ENCODE assay signal across 2 cellular contexts in the genomic region with DNA sequence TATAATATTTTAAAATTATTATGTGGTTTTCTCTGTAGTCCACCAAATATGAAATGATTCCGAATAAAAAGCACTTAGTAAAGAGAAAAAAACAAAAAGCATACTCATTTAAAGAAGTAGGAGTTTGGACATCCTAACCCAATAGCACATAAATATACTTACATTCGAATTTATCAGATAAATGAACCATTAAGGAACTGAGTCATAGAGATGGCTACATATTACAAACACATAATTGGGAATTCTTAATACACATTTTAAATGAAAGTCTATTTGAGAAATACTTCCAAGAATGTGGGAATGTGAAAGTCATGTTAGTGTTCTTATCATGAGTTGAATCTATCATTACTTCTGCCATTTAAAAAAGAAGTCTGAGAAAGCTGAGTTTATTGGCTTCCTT.
A peak's percentile ranks its signal among the peaks of the same experiment; 100 is the strongest.
TF ChIP-seq lines count a peak whose summit lies in the region.

No MANE protein-coding gene starts in this region.

TF ChIP-seq in SK-N-SH treated with all-trans-retinoic acid at 6 μM for 48 hours, 23 proteins besides CTCF, POLR2A, EP300 and RAD21:
- TF ChIP-seq, protein P1, sequence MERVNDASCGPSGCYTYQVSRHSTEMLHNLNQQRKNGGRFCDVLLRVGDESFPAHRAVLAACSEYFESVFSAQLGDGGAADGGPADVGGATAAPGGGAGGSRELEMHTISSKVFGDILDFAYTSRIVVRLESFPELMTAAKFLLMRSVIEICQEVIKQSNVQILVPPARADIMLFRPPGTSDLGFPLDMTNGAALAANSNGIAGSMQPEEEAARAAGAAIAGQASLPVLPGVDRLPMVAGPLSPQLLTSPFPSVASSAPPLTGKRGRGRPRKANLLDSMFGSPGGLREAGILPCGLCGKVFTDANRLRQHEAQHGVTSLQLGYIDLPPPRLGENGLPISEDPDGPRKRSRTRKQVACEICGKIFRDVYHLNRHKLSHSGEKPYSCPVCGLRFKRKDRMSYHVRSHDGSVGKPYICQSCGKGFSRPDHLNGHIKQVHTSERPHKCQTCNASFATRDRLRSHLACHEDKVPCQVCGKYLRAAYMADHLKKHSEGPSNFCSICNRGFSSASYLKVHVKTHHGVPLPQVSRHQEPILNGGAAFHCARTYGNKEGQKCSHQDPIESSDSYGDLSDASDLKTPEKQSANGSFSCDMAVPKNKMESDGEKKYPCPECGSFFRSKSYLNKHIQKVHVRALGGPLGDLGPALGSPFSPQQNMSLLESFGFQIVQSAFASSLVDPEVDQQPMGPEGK (CRISPR knock-in tag; IDR thresholded peaks at IDR 0.05; ENCODE audit: borderline replicate concordance): no peak
- TF ChIP-seq, protein P2, sequence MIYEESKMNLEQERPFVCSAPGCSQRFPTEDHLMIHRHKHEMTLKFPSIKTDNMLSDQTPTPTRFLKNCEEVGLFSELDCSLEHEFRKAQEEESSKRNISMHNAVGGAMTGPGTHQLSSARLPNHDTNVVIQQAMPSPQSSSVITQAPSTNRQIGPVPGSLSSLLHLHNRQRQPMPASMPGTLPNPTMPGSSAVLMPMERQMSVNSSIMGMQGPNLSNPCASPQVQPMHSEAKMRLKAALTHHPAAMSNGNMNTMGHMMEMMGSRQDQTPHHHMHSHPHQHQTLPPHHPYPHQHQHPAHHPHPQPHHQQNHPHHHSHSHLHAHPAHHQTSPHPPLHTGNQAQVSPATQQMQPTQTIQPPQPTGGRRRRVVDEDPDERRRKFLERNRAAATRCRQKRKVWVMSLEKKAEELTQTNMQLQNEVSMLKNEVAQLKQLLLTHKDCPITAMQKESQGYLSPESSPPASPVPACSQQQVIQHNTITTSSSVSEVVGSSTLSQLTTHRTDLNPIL (CRISPR knock-in tag; IDR thresholded peaks at IDR 0.05; ENCODE audit: low read depth): peak; percentile 46; the same call in 1 of the 2 replicates
- TF ChIP-seq CSDC2 (CRISPR knock-in tag; IDR thresholded peaks at IDR 0.05) (0 out of 2 replicates have a peak, but pooled peaks have one; percentile 9), ZNF565 (CRISPR knock-in tag; conservative IDR thresholded peaks at IDR 0.05; ENCODE audit: low read depth) (no peak), ISL1 (CRISPR knock-in tag; IDR thresholded peaks at IDR 0.05) (peak; percentile 94), ZFP3 (CRISPR knock-in tag; IDR thresholded peaks at IDR 0.05) (0 out of 2 replicates have a peak, but pooled peaks have one; percentile 12), ZFP30 (CRISPR knock-in tag; IDR thresholded peaks at IDR 0.05) (no peak), ZC3H10 (CRISPR knock-in tag; IDR thresholded peaks at IDR 0.05) (no peak)
TF ChIP-seq in SK-N-SH treated with all-trans-retinoic acid at 6 μM for 48 hours: peak in this region for 4.

TF ChIP-seq in SK-N-SH, 30 proteins besides CTCF, POLR2A, EP300 and RAD21 (continued from another document):
- TF ChIP-seq, protein P3, sequence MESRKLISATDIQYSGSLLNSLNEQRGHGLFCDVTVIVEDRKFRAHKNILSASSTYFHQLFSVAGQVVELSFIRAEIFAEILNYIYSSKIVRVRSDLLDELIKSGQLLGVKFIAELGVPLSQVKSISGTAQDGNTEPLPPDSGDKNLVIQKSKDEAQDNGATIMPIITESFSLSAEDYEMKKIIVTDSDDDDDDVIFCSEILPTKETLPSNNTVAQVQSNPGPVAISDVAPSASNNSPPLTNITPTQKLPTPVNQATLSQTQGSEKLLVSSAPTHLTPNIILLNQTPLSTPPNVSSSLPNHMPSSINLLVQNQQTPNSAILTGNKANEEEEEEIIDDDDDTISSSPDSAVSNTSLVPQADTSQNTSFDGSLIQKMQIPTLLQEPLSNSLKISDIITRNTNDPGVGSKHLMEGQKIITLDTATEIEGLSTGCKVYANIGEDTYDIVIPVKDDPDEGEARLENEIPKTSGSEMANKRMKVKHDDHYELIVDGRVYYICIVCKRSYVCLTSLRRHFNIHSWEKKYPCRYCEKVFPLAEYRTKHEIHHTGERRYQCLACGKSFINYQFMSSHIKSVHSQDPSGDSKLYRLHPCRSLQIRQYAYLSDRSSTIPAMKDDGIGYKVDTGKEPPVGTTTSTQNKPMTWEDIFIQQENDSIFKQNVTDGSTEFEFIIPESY (IDR thresholded peaks at IDR 0.05; ENCODE audit: borderline replicate concordance, low read depth): no peak
- TF ChIP-seq FOSL2 (IDR thresholded peaks at IDR 0.05; ENCODE audit: borderline replicate concordance, low read depth): no peak
- no peak for TF ChIP-seq MEF2A (IDR thresholded peaks at IDR 0.05; ENCODE audit: borderline replicate concordance, low read depth)
- TF ChIP-seq EZH2phosphoT487 (IDR thresholded peaks at IDR 0.05; ENCODE audit: borderline replicate concordance, low read depth): no peak
- no peak for TF ChIP-seq GATA2 (CRISPR knock-in tag; IDR thresholded peaks at IDR 0.05)
- TF ChIP-seq, protein P4, sequence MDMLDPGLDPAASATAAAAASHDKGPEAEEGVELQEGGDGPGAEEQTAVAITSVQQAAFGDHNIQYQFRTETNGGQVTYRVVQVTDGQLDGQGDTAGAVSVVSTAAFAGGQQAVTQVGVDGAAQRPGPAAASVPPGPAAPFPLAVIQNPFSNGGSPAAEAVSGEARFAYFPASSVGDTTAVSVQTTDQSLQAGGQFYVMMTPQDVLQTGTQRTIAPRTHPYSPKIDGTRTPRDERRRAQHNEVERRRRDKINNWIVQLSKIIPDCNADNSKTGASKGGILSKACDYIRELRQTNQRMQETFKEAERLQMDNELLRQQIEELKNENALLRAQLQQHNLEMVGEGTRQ (IDR thresholded peaks at IDR 0.05; ENCODE audit: borderline replicate concordance, low read depth, low read length): no peak
- no peak for TF ChIP-seq RCOR1 (IDR thresholded peaks at IDR 0.05; ENCODE audit: low read length)
- TF ChIP-seq TEAD4 (IDR thresholded peaks at IDR 0.05; ENCODE audit: borderline replicate concordance, insufficient read depth): no peak
- no peak for TF ChIP-seq SMC3 (IDR thresholded peaks at IDR 0.05; ENCODE audit: low read depth, low read length)
- no peak for TF ChIP-seq TCF12 (IDR thresholded peaks at IDR 0.05)
- TF ChIP-seq TAF1 (IDR thresholded peaks at IDR 0.05; ENCODE audit: borderline replicate concordance, low read depth, low read length): no peak
- no peak for TF ChIP-seq RXRA (IDR thresholded peaks at IDR 0.05; ENCODE audit: borderline replicate concordance, low read depth)
- no peak for TF ChIP-seq JUND (IDR thresholded peaks at IDR 0.05)
- TF ChIP-seq GABPA (IDR thresholded peaks at IDR 0.05; ENCODE audit: low read depth): no peak
- TF ChIP-seq FOXJ3 (CRISPR knock-in tag; IDR thresholded peaks at IDR 0.05): no peak
- no peak for TF ChIP-seq MXI1 (IDR thresholded peaks at IDR 0.05; ENCODE audit: low read depth, low read length)
- TF ChIP-seq, protein P5, sequence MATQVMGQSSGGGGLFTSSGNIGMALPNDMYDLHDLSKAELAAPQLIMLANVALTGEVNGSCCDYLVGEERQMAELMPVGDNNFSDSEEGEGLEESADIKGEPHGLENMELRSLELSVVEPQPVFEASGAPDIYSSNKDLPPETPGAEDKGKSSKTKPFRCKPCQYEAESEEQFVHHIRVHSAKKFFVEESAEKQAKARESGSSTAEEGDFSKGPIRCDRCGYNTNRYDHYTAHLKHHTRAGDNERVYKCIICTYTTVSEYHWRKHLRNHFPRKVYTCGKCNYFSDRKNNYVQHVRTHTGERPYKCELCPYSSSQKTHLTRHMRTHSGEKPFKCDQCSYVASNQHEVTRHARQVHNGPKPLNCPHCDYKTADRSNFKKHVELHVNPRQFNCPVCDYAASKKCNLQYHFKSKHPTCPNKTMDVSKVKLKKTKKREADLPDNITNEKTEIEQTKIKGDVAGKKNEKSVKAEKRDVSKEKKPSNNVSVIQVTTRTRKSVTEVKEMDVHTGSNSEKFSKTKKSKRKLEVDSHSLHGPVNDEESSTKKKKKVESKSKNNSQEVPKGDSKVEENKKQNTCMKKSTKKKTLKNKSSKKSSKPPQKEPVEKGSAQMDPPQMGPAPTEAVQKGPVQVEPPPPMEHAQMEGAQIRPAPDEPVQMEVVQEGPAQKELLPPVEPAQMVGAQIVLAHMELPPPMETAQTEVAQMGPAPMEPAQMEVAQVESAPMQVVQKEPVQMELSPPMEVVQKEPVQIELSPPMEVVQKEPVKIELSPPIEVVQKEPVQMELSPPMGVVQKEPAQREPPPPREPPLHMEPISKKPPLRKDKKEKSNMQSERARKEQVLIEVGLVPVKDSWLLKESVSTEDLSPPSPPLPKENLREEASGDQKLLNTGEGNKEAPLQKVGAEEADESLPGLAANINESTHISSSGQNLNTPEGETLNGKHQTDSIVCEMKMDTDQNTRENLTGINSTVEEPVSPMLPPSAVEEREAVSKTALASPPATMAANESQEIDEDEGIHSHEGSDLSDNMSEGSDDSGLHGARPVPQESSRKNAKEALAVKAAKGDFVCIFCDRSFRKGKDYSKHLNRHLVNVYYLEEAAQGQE (IDR thresholded peaks at IDR 0.05; ENCODE audit: low read depth, low read length): no peak
- no peak for TF ChIP-seq YY1 (IDR thresholded peaks at IDR 0.05; ENCODE audit: low read depth)
